10 cellular contexts compared by ENCODE assay signal in genomic region chr12:13472690-13473089, GRCh38.
DNase-seq lines count a peak whose midpoint lies in the region; ATAC-seq and TF ChIP-seq lines count a peak whose summit lies in the region.
"Had no signal": no experiment of that assay in that cellular context is flagged by ENCODE, and none has a peak within 500 bp of the region (broad histone marks: within the 10 kb centered on the region; RNA-seq: fewer than 3 reads in every experiment).

No MANE protein-coding gene starts in this region.

- H3K14ac ChIP-seq in mesenchymal stem cell (ENCODE audit: low read length in 2 of 2), result no peak overlapping the region

- H2AFZ ChIP-seq in OCI-LY3 (ENCODE audit: low read depth, low read length), result no peak overlapping the region
- no peak overlapping the region for H2AFZ ChIP-seq in mesenchymal stem cell (ENCODE audit: low read depth, low read length)

- no peak overlapping the region for H4K8ac ChIP-seq in mesenchymal stem cell (ENCODE audit: low read length)

- no peak overlapping the region for H4K91ac ChIP-seq in mesenchymal stem cell (ENCODE audit: low read length)

- H3K27ac ChIP-seq in OCI-LY3 (ENCODE audit: low read length) (peak overlapping the region; percentile 29; the same call in 1 of the 2 replicates), mesenchymal stem cell (ENCODE audit: low read length, poor library complexity, severe bottlenecking) (no peak overlapping the region)

- DNase-seq in DMS53 (lab: John Stamatoyannopoulos, UW) (peak; percentile 84), NCI-H1417 treated with DMSO at 0.1 percent for 48 hours (lab: John Stamatoyannopoulos, UW) (no peak), DMS 273 (lab: John Stamatoyannopoulos, UW; ENCODE audit: unreplicated experiment) (no peak), NCI-H146 (lab: John Stamatoyannopoulos, UW) (no peak), mesenchymal stem cell (no peak)
- DNase-seq: activated CD4-positive, CD25-positive, alpha-beta regulatory T cell treated with anti-CD3 and anti-CD28 coated beads, Interleukin-2, amount 50 U/mL, for 72 hours; central memory CD4-positive, alpha-beta T cell had no signal

- no peak for TF ChIP-seq CTCF in OCI-LY3 (IDR thresholded peaks at IDR 0.05; ENCODE audit: low read depth, low read length)

- H3K36me3 ChIP-seq in OCI-LY3 (replicated peaks; ENCODE audit: low read depth, low read length) (no peaks in the 10 kb centered on the region), mesenchymal stem cell (ENCODE audit: control insufficient read depth in 1 of 2, insufficient read depth in 2 of 2, low read depth in 1 of 2, low read length in 2 of 2) (no peaks in the 10 kb centered on the region)

- no peaks in the 10 kb centered on the region; the same call in 1 of the 2 replicates for H4K20me1 ChIP-seq in OCI-LY3 (ENCODE audit: insufficient read depth, low read length)

- WGBS in mesenchymal stem cell, result 48% methylated on average over 4 of the region's 5 CpGs

- no peak overlapping the region for H2BK15ac ChIP-seq in mesenchymal stem cell (ENCODE audit: low read depth, poor library complexity, severe bottlenecking)

- H3K9me3 ChIP-seq in OCI-LY3 (ENCODE audit: insufficient read depth, low read length) (no peaks in the 10 kb centered on the region), mesenchymal stem cell (ENCODE audit: control insufficient read depth, low read length) (no peaks in the 10 kb centered on the region)

- H3K23ac ChIP-seq in mesenchymal stem cell (ENCODE audit: low read length in 2 of 2), result no peak overlapping the region

- H2BK120ac ChIP-seq in mesenchymal stem cell (ENCODE audit: low read depth, low read length), result no peak overlapping the region

- H3K4ac ChIP-seq in mesenchymal stem cell (ENCODE audit: low read depth in 1 of 2, low read length in 2 of 2), result no peak overlapping the region

- H3K4me2 ChIP-seq in OCI-LY3 (ENCODE audit: low read length), result peak overlapping the region; percentile 73
- no peak overlapping the region for H3K4me2 ChIP-seq in mesenchymal stem cell (ENCODE audit: low read length, poor library complexity, severe bottlenecking)

- no peak overlapping the region for H2AK5ac ChIP-seq in mesenchymal stem cell (ENCODE audit: low read length, severe bottlenecking)

- no peak overlapping the region for H3K18ac ChIP-seq in mesenchymal stem cell (ENCODE audit: low read depth in 1 of 2, low read length in 2 of 2)

- H2BK5ac ChIP-seq in mesenchymal stem cell (ENCODE audit: low read depth, low read length, poor library complexity, severe bottlenecking), result no peak overlapping the region

- ATAC-seq in GM19351 (IDR thresholded peaks at IDR 0.05; ENCODE audit: unreplicated experiment) (peak; percentile 98), HG02943 (IDR thresholded peaks at IDR 0.05; ENCODE audit: low read depth, unreplicated experiment) (peak; percentile 95)

- H3K4me1 ChIP-seq in OCI-LY3 (ENCODE audit: low read length) (peaks cover 29% of the 10 kb centered on the region), mesenchymal stem cell (ENCODE audit: control insufficient read depth, insufficient read depth, low read depth, low read length) (no peaks in the 10 kb centered on the region)

- no peak overlapping the region for H2BK12ac ChIP-seq in mesenchymal stem cell (ENCODE audit: low read length in 2 of 2)

- H3K79me1 ChIP-seq in mesenchymal stem cell (replicated peaks; ENCODE audit: low read length, poor library complexity, severe bottlenecking), result no peaks in the 10 kb centered on the region

- H3K4me3 ChIP-seq in OCI-LY3 (ENCODE audit: low read length) (peak overlapping the region; percentile 45), mesenchymal stem cell (ENCODE audit: insufficient read depth in 1 of 2, low read depth in 1 of 2, low read length in 2 of 2) (no peak overlapping the region)

- H3K79me2 ChIP-seq in OCI-LY3 (ENCODE audit: low read length), result no peaks in the 10 kb centered on the region

- no peak overlapping the region for H3K9ac ChIP-seq in OCI-LY3 (ENCODE audit: low read length)
- no peak overlapping the region for H3K9ac ChIP-seq in mesenchymal stem cell (ENCODE audit: low read length)

- H3K27me3 ChIP-seq in OCI-LY3 (ENCODE audit: low read depth, low read length), result peaks cover 75% of the 10 kb centered on the region
- peaks cover 0 to 4% of the 10 kb centered on the region in 2 experiments for H3K27me3 ChIP-seq in mesenchymal stem cell (ENCODE audit: control insufficient read depth in 1 of 2, insufficient read depth in 1 of 2, low read length in 2 of 2)
